ENCODE assay signal across 10 cellular contexts in genomic region chr17:1375615-1376014, GRCh38. TPM values are rescaled to one million over a fixed set of nuclear protein-coding genes. Genes with fewer than 3 reads are reported as not detected.
DNase-seq lines count a peak whose midpoint lies in the region; TF ChIP-seq lines count a peak whose summit lies in the region.
"Had no signal": no experiment of that assay in that cellular context is flagged by ENCODE, and none has a peak within 500 bp of the region (broad histone marks: within the 10 kb centered on the region; RNA-seq: fewer than 3 reads in every experiment).

No MANE protein-coding gene starts in this region.

- H3K9me3 ChIP-seq in CD8-positive, alpha-beta memory T cell (ENCODE audit: low read length): no peaks in the 10 kb centered on the region
- H3K9me3 ChIP-seq in OCI-LY1 (ENCODE audit: low read length): no peaks in the 10 kb centered on the region
- H3K9me3 ChIP-seq: upper lobe of left lung had no signal

- H3K27ac ChIP-seq in CD8-positive, alpha-beta memory T cell (ENCODE audit: low read depth, low read length): no peak overlapping the region
- peak overlapping the region; percentile 38 for H3K27ac ChIP-seq in OCI-LY1 (ENCODE audit: low read depth, low read length, poor library complexity, severe bottlenecking)
- H3K27ac ChIP-seq in rectal smooth muscle tissue (ENCODE audit: low read depth, low read length): peak overlapping the region; percentile 66

- no peaks in the 10 kb centered on the region for H3K9me3 Mint-ChIP-seq in CD8-positive, alpha-beta memory T cell

- no peak for TF ChIP-seq CTCF in OCI-LY1 (IDR thresholded peaks at IDR 0.05; ENCODE audit: low read length)

- POLR2A ChIA-PET in CD8-positive, alpha-beta memory T cell (lab: Charles Lee): interaction anchor here (0.6 to 1.0 kb wide), 3 partner anchors 21 to 178 kb away, joined by 3 to 9 read pairs (median 3); partner anchors contain the start of gene CRK

- H3K27me3 Mint-ChIP-seq in CD8-positive, alpha-beta memory T cell: peaks cover 0 to 3% of the 10 kb centered on the region in 2 donors

- H4K20me1 ChIP-seq in OCI-LY1 (ENCODE audit: insufficient read depth, low read length): peaks cover 10% of the 10 kb centered on the region; the same call in 1 of the 2 replicates

- H3K79me2 ChIP-seq in OCI-LY1 (ENCODE audit: insufficient read depth, low read length): peaks cover 100% of the 10 kb centered on the region

- H3K4me2 ChIP-seq in OCI-LY1 (ENCODE audit: low read length): peak overlapping the region; percentile 15; the same call in 1 of the 2 replicates

- H3K4me1 ChIP-seq in CD8-positive, alpha-beta memory T cell (ENCODE audit: insufficient read depth, low read length): peaks cover 85% of the 10 kb centered on the region
- H3K4me1 ChIP-seq in OCI-LY1 (ENCODE audit: insufficient read depth, low read length, severe bottlenecking) (peaks cover 64% of the 10 kb centered on the region), rectal smooth muscle tissue (ENCODE audit: control insufficient read depth, insufficient read depth, low read length) (peaks cover 60% of the 10 kb centered on the region)

- DNase-seq in CD8-positive, alpha-beta memory T cell: peak in 2 of 5 donors; percentile 28 to 47
- DNase-seq in effector CD4-positive, alpha-beta T cell: peak; percentile 14
- no peak for DNase-seq in D341Med (ENCODE audit: low spot score)
- DNase-seq in glomerular visceral epithelial cell (ENCODE audit: extremely low spot score): no peak
- DNase-seq in OCI-M1 (lab: John Stamatoyannopoulos, UW): no peak
- DNase-seq in H7: no peak
- DNase-seq: NCI-H526 treated with DMSO at 0.1 percent for 48 hours, upper lobe of left lung had no signal

- no peaks in the 10 kb centered on the region for H3K36me3 ChIP-seq in CD8-positive, alpha-beta memory T cell (ENCODE audit: insufficient read depth, low read length)
- H3K36me3 ChIP-seq in OCI-LY1 (ENCODE audit: insufficient read depth, low read length) (peaks cover 51% of the 10 kb centered on the region), rectal smooth muscle tissue (ENCODE audit: control insufficient read depth, insufficient read depth, low read length) (peaks cover 3% of the 10 kb centered on the region), H7 (replicated peaks; ENCODE audit: control insufficient read depth, insufficient read depth, low read length) (peaks cover 2% of the 10 kb centered on the region)

- H3F3A ChIP-seq in OCI-LY1 (ENCODE audit: insufficient read depth, low read length): no peaks in the 10 kb centered on the region; the same call in 1 of the 2 replicates

- H2AFZ ChIP-seq in OCI-LY1 (ENCODE audit: low read length): no peak overlapping the region

- peak overlapping the region; percentile 5 for H3K4me3 ChIP-seq in CD8-positive, alpha-beta memory T cell (ENCODE audit: low read length)
- no peak overlapping the region for H3K4me3 ChIP-seq in OCI-LY1 (ENCODE audit: low read depth, low read length, poor library complexity, severe bottlenecking)
- no peak overlapping the region for H3K4me3 ChIP-seq in rectal smooth muscle tissue (ENCODE audit: low read length)
- H3K4me3 ChIP-seq in H7 (ENCODE audit: insufficient read depth, low read depth, low read length): no peak overlapping the region
- H3K4me3 ChIP-seq: upper lobe of left lung had no signal

- H3K4me3 Mint-ChIP-seq in CD8-positive, alpha-beta memory T cell: peak overlapping the region in 6 of 7 donors; percentile 1 to 73 (median 70)

- no peak overlapping the region for H3K9ac ChIP-seq in OCI-LY1 (ENCODE audit: low read length)
- no peak overlapping the region for H3K9ac ChIP-seq in rectal smooth muscle tissue (ENCODE audit: low read length)

- peaks cover 76 to 94% (median 88%) of the 10 kb centered on the region in 3 donors for H3K4me1 Mint-ChIP-seq in CD8-positive, alpha-beta memory T cell

- no peaks in the 10 kb centered on the region for H3K27me3 ChIP-seq in CD8-positive, alpha-beta memory T cell (ENCODE audit: insufficient read depth, low read length, poor library complexity, severe bottlenecking)
- H3K27me3 ChIP-seq in OCI-LY1 (ENCODE audit: insufficient read depth, low read length) (no peaks in the 10 kb centered on the region), rectal smooth muscle tissue (ENCODE audit: control insufficient read depth, insufficient read depth, low read length) (no peaks in the 10 kb centered on the region), H7 (ENCODE audit: control insufficient read depth, insufficient read depth, low read length) (no peaks in the 10 kb centered on the region)
- H3K27me3 ChIP-seq: upper lobe of left lung had no signal

- no peaks in the 10 kb centered on the region for H3K9me2 ChIP-seq in OCI-LY1 (ENCODE audit: low read depth, low read length)

- H3K36me3 Mint-ChIP-seq in CD8-positive, alpha-beta memory T cell: peaks cover 0 to 37% (median 3%) of the 10 kb centered on the region in 3 donors

- CTCF ChIA-PET in CD8-positive, alpha-beta memory T cell (lab: Charles Lee): no interaction called here

- peak overlapping the region; percentile 12 to 95 (median 84) for H3K27ac Mint-ChIP-seq in CD8-positive, alpha-beta memory T cell

RNA-seq across cellular contexts. Expression of gene YWHAE, which starts 24.4 kb away (rescaled TPM):
- 100 to 1,000 TPM; 579 to 596 TPM for total RNA-seq in CD8-positive, alpha-beta memory T cell
- polyA plus RNA-seq in CD8-positive, alpha-beta memory T cell: 44.0 TPM
- total RNA-seq in H7 (2014; rRNA removed; shearing (Covaris generic)): 303 and 330 TPM in 2 replicates
